14 cellular contexts compared by ENCODE assay signal in genomic region chr3:177787279-177788041, GRCh38.
DNase-seq lines count a peak whose midpoint lies in the region; ATAC-seq and TF ChIP-seq lines count a peak whose summit lies in the region.
"Had no signal": no experiment of that assay in that cellular context is flagged by ENCODE, and none has a peak within 500 bp of the region (broad histone marks: within the 10 kb centered on the region; RNA-seq: fewer than 3 reads in every experiment).

No MANE protein-coding gene starts in this region.

- H3K4me1 Mint-ChIP-seq in activated T-cell treated with anti-CD3 and anti-CD28 coated beads, Interleukin-2, amount 50 U/mL, for 4 hours (ENCODE audit: low read depth), result peaks cover 17% of the 10 kb centered on the region
- H3K4me1 Mint-ChIP-seq in stimulated activated effector memory CD8-positive, alpha-beta T cell treated with anti-CD3 and anti-CD28 coated beads, Interleukin-12 subunit alpha, Interleukin-12 subunit beta, amount 100 ng/mL, for 72 hours, result peaks cover 13% of the 10 kb centered on the region

- H3K4me3 Mint-ChIP-seq in activated T-cell treated with anti-CD3 and anti-CD28 coated beads, Interleukin-2, amount 50 U/mL, for 4 hours, result no peak overlapping the region
- H3K4me3 Mint-ChIP-seq in stimulated activated effector memory CD8-positive, alpha-beta T cell treated with anti-CD3 and anti-CD28 coated beads, Interleukin-12 subunit alpha, Interleukin-12 subunit beta, amount 100 ng/mL, for 72 hours, result no peak overlapping the region

- H3K27me3 ChIP-seq in body of pancreas, result no peaks in the 10 kb centered on the region
- H3K27me3 ChIP-seq: testis had no signal

- no peak overlapping the region for H3K27ac Mint-ChIP-seq in stimulated activated effector memory CD8-positive, alpha-beta T cell treated with anti-CD3 and anti-CD28 coated beads, Interleukin-12 subunit alpha, Interleukin-12 subunit beta, amount 100 ng/mL, for 72 hours
- H3K27ac Mint-ChIP-seq: progenitor cell of endocrine pancreas had no signal

- H3K36me3 ChIP-seq in body of pancreas (replicated peaks in 1 of 2; ENCODE audit: insufficient read depth in 1 of 2, low read depth in 2 of 2), result no peaks in the 10 kb centered on the region
- H3K36me3 ChIP-seq: HAP-1 had no signal

- ATAC-seq in activated T-cell treated with anti-CD3 and anti-CD28 coated beads, Interleukin-2, amount 50 U/mL, for 4 hours, result peak; percentile 85 to 86
- peak; percentile 72 for ATAC-seq in GM21723 (IDR thresholded peaks at IDR 0.05; ENCODE audit: unreplicated experiment)
- ATAC-seq in HG03457 (IDR thresholded peaks at IDR 0.05; ENCODE audit: unreplicated experiment), result peak; percentile 85
- peak; percentile 91 for ATAC-seq in stimulated activated effector memory CD8-positive, alpha-beta T cell treated with anti-CD3 and anti-CD28 coated beads, Interleukin-12 subunit alpha, Interleukin-12 subunit beta, amount 100 ng/mL, for 72 hours
- ATAC-seq in body of pancreas, result no peak

- no peak overlapping the region for H3K4me3 ChIP-seq in body of pancreas
- H3K4me3 ChIP-seq: HAP-1, testis had no signal

- H3K27ac ChIP-seq in body of pancreas, result no peak overlapping the region
- H3K27ac ChIP-seq: testis had no signal

- DNase-seq in activated T-cell treated with anti-CD3 and anti-CD28 coated beads, Interleukin-2, amount 50 U/mL, for 4 hours, result no peak
- no peak for DNase-seq in activated T-cell treated with anti-CD3 and anti-CD28 coated beads, Interleukin-2, amount 50 U/mL, for 1 hour
- no peak for DNase-seq in stimulated activated effector memory CD8-positive, alpha-beta T cell treated with anti-CD3 and anti-CD28 coated beads, Interleukin-12 subunit alpha, Interleukin-12 subunit beta, amount 100 ng/mL, for 72 hours (ENCODE audit: low spot score in 2 of 2)
- DNase-seq in AML-193 (lab: John Stamatoyannopoulos, UW) (no peak), body of pancreas (no peak), HT-29 (ENCODE audit: low spot score) (no peak)
- DNase-seq: activated CD4-positive, alpha-beta T cell treated with anti-CD3 and anti-CD28 coated beads for 4 hours; NCI-H774; SK-N-SH; testis had no signal

- no peaks in the 10 kb centered on the region for H3K27me3 Mint-ChIP-seq in activated T-cell treated with anti-CD3 and anti-CD28 coated beads, Interleukin-2, amount 50 U/mL, for 4 hours (ENCODE audit: low read depth)
- H3K27me3 Mint-ChIP-seq: progenitor cell of endocrine pancreas had no signal

- no peaks in the 10 kb centered on the region for H3K36me3 Mint-ChIP-seq in activated T-cell treated with anti-CD3 and anti-CD28 coated beads, Interleukin-2, amount 50 U/mL, for 4 hours (ENCODE audit: insufficient read depth)
- H3K36me3 Mint-ChIP-seq in stimulated activated effector memory CD8-positive, alpha-beta T cell treated with anti-CD3 and anti-CD28 coated beads, Interleukin-12 subunit alpha, Interleukin-12 subunit beta, amount 100 ng/mL, for 72 hours, result no peaks in the 10 kb centered on the region

- H3K9me3 ChIP-seq in body of pancreas, result no peaks in the 10 kb centered on the region
- H3K9me3 ChIP-seq: HAP-1, SK-N-SH, testis had no signal

- no peak for TF ChIP-seq POLR2A in body of pancreas (IDR thresholded peaks at IDR 0.05)

- no peaks in the 10 kb centered on the region for H3K4me1 ChIP-seq in body of pancreas
- H3K4me1 ChIP-seq: HAP-1, testis had no signal

- H3K9me3 Mint-ChIP-seq in activated T-cell treated with anti-CD3 and anti-CD28 coated beads, Interleukin-2, amount 50 U/mL, for 4 hours, result no peaks in the 10 kb centered on the region
- no peaks in the 10 kb centered on the region for H3K9me3 Mint-ChIP-seq in stimulated activated effector memory CD8-positive, alpha-beta T cell treated with anti-CD3 and anti-CD28 coated beads, Interleukin-12 subunit alpha, Interleukin-12 subunit beta, amount 100 ng/mL, for 72 hours

- intact Hi-C loops in body of pancreas (cut with DNase I), result no loop called here

- 68 to 83% methylated on average over 5 of the region's 5 CpGs for WGBS in body of pancreas, 2 donors

- no peak for TF ChIP-seq CTCF in body of pancreas (IDR thresholded peaks at IDR 0.05)
